ENCODE assay signal across 30 cellular contexts in the genomic region with DNA sequence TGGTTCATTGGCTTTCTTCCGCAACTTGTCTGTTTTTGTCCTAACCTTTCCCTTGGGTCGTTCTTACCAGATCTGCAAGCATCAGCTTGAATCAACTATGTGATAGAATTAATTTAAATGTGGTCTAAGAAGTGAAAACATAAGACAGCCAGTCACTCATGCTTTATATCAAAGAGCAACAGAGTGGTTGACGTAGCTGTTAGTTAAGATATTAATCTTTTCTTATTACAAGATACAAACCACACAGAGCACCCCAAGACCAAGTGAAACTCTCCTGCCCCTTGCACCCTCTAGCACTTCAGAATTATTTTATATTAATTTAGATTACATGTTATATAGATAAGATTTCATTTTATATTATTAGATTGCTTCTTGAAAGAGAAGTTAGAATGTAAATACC. TPM values are rescaled to one million over a fixed set of nuclear protein-coding genes. Genes with fewer than 3 reads are reported as not detected.
"Had no signal": no experiment of that assay in that cellular context is flagged by ENCODE, and none has a peak within 500 bp of the region (broad histone marks: within the 10 kb centered on the region; RNA-seq: fewer than 3 reads in every experiment).

No MANE protein-coding gene starts in this region.

- H3K27ac Mint-ChIP-seq: activated B cell treated with CpG ODN at 0.5 μM for 24 hours; activated naive CD4-positive, alpha-beta T cell treated with anti-CD3 and anti-CD28 coated beads, Interleukin-2, amount 50 U/mL, for 72 hours; activated naive CD8-positive, alpha-beta T cell treated with anti-CD3 and anti-CD28 coated beads, Interleukin-2, amount 50 U/mL, for 24 hours; brain; IgD-negative memory B cell; T-cell had no signal

- H3K9me3 Mint-ChIP-seq: activated B cell treated with CpG ODN at 0.5 μM for 24 hours; activated naive CD4-positive, alpha-beta T cell treated with anti-CD3 and anti-CD28 coated beads, Interleukin-2, amount 50 U/mL, for 72 hours; activated naive CD8-positive, alpha-beta T cell treated with anti-CD3 and anti-CD28 coated beads, Interleukin-2, amount 50 U/mL, for 24 hours; activated T-helper 1 cell treated with anti-CD3 and anti-CD28 coated beads, Interleukin-12 subunit alpha, Interleukin-12 subunit beta, Interleukin-2, Interleukin-4 antibody, amounts not matched to agents 30 ng/mL and 10 ng/mL and 1 ng/mL, durations not matched to agents 14 hours and 24 hours and 36 hours; brain; IgD-negative memory B cell; T-cell had no signal

- DNase-seq: activated B cell treated with CpG ODN at 0.5 μM for 24 hours; activated CD4-positive, alpha-beta T cell treated with anti-CD3 and anti-CD28 coated beads for 48 hours; activated CD4-positive, alpha-beta T cell treated with anti-CD3 and anti-CD28 coated beads, Interleukin-2, amount 50 U/mL, for 4 hours; activated CD8-positive, alpha-beta memory T cell treated with anti-CD3 and anti-CD28 coated beads for 24 hours; activated effector memory CD4-positive, alpha-beta T cell treated with anti-CD3 and anti-CD28 coated beads, Interleukin-2, amount 50 U/mL, for 16 hours; activated naive CD4-positive, alpha-beta T cell treated with Interleukin-2 at 50 U/mL for 16 hours; activated naive CD8-positive, alpha-beta T cell treated with anti-CD3 and anti-CD28 coated beads, Interleukin-2, amount 50 U/mL, for 24 hours; amniotic stem cell; KG1; NCI-H1048; NCI-H1930; NCI-H345; NCI-H510A treated with DMSO at 0.1 percent for 48 hours; NCI-H69; NK-92 treated with Interleukin-12 subunit alpha and Interleukin-12 subunit beta, amount 100 ng/mL, for 24 hours; OCI-M1; RPMI8226; T-cell; T-helper 2 cell; T1000 had no signal

- H3K27me3 Mint-ChIP-seq: activated B cell treated with CpG ODN at 0.5 μM for 24 hours; activated naive CD8-positive, alpha-beta T cell treated with anti-CD3 and anti-CD28 coated beads, Interleukin-2, amount 50 U/mL, for 24 hours; brain; T-cell had no signal

- H3K36me3 Mint-ChIP-seq: brain, IgD-negative memory B cell had no signal

- ATAC-seq: activated naive CD8-positive, alpha-beta T cell treated with anti-CD3 and anti-CD28 coated beads, Interleukin-2, amount 50 U/mL, for 24 hours; Panc1; Right ventricle myocardium inferior; T-cell had no signal

- H3K4me3 Mint-ChIP-seq: activated B cell treated with CpG ODN at 0.5 μM for 24 hours; activated T-helper 1 cell treated with anti-CD3 and anti-CD28 coated beads, Interleukin-12 subunit alpha, Interleukin-12 subunit beta, Interleukin-2, Interleukin-4 antibody, amounts not matched to agents 30 ng/mL and 10 ng/mL and 1 ng/mL, durations not matched to agents 14 hours and 24 hours and 36 hours; brain; IgD-negative memory B cell; T-cell had no signal

- H3K4me3 ChIP-seq: SK-N-MC had no signal

- H3K27ac ChIP-seq: SK-N-MC had no signal

RNA-seq across cellular contexts. Expression of a gene that starts 15.2 kb away (rescaled TPM):
- total RNA-seq: astrocyte, LHCN-M2, M059J had no signal

RNA-seq across cellular contexts. Expression of a gene that starts 34.9 kb away (rescaled TPM):
- total RNA-seq: activated T-helper 1 cell treated with anti-CD3 and anti-CD28 coated beads, Interleukin-12 subunit alpha, Interleukin-12 subunit beta, Interleukin-2, Interleukin-4 antibody, amounts not matched to agents 30 ng/mL and 10 ng/mL and 1 ng/mL, durations not matched to agents 14 hours and 24 hours and 36 hours; M059J; Right ventricle myocardium inferior had no signal
